Comparison of ENCODE assay signal across 9 cellular contexts in the genomic region with DNA sequence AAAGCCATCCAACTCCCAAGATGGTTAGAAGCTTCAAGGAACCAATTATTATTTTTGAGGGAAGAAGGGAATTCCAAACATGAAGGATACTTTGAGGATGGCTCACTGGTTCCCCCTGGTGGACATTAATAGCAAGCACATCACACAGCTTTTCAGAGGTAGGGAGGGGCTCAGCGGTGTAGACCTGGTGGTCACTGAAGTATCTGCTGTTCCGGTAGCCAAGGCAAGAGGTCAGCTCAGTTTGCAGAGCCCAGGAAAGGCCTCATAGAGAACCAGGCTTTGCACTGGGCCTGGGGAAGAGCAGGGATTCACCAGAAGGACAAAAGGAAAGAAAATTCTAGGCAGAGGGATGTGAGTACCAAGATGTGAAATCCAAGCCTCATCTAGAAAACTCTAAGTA.
A peak's percentile ranks its signal among the peaks of the same experiment; 100 is the strongest.
DNase-seq lines count a peak whose midpoint lies in the region; ATAC-seq and TF ChIP-seq lines count a peak whose summit lies in the region.
"Had no signal": no experiment of that assay in that cellular context is flagged by ENCODE, and none has a peak within 500 bp of the region (broad histone marks: within the 10 kb centered on the region; RNA-seq: fewer than 3 reads in every experiment).

No MANE protein-coding gene starts in this region.

- no peaks in the 10 kb centered on the region for H3F3A ChIP-seq in PC-3 (ENCODE audit: low read length, unreplicated experiment)

- H2BK12ac ChIP-seq in H9 (ENCODE audit: insufficient read length, low read depth, low read length), result no peak overlapping the region

- H3K36me3 ChIP-seq in PC-3 (ENCODE audit: low read depth, low read length), result no peaks in the 10 kb centered on the region
- no peaks in the 10 kb centered on the region for H3K36me3 ChIP-seq in ovary

- TF ChIP-seq EP300 in ovary (IDR thresholded peaks at IDR 0.05), result no peak

- no peak overlapping the region; a peak in 1 of 7 replicates for H3K27ac Mint-ChIP-seq in H9

- H4K91ac ChIP-seq in H9 (ENCODE audit: insufficient read length, low read depth, low read length), result no peak overlapping the region

- H4K8ac ChIP-seq in H9 (replicated peaks; ENCODE audit: insufficient read length, low read depth, low read length), result no peak overlapping the region

- H3K4ac ChIP-seq in H9 (ENCODE audit: low read depth, low read length), result no peak overlapping the region

- H3K79me2 ChIP-seq in H9 (ENCODE audit: insufficient read depth, low read length) (no peaks in the 10 kb centered on the region), PC-3 (ENCODE audit: low read length) (no peaks in the 10 kb centered on the region)

- H3K9me3 ChIP-seq in H9 (ENCODE audit: control insufficient read depth, low read depth, low read length), result no peaks in the 10 kb centered on the region
- no peaks in the 10 kb centered on the region for H3K9me3 ChIP-seq in PC-3 (ENCODE audit: low read length)
- H3K9me3 ChIP-seq in ovary, result no peaks in the 10 kb centered on the region

- no TSS peak for BruUV-seq in PC-3 (replicated peaks; lab: Mats Ljungman, UMichigan)

- H3K56ac ChIP-seq in H9 (ENCODE audit: insufficient read length, low read depth, low read length), result no peak overlapping the region

- no peak overlapping the region for H3T11ph ChIP-seq in H9 (ENCODE audit: low read length)

- peaks cover 0 to 5% of the 10 kb centered on the region in 2 experiments; a peak in 1 of 5 replicates for H3K9me3 Mint-ChIP-seq in H9

- H3K4me1 Mint-ChIP-seq in H9, result peaks cover 25 to 30% of the 10 kb centered on the region in 2 experiments

- H3K18ac ChIP-seq in H9 (ENCODE audit: insufficient read length, low read depth, low read length), result no peak overlapping the region

- no peaks in the 10 kb centered on the region for H3K79me1 ChIP-seq in H9 (ENCODE audit: insufficient read depth, low read depth, low read length, poor library complexity, severe bottlenecking)

- no peak for TF ChIP-seq POLR2A in ovary (IDR thresholded peaks at IDR 0.05)

- no peak overlapping the region for H3K4me2 ChIP-seq in H9 (ENCODE audit: insufficient read depth, insufficient read length, low read length)
- H3K4me2 ChIP-seq in PC-3 (ENCODE audit: low read length), result no peak overlapping the region

- no peak overlapping the region for H3K14ac ChIP-seq in H9 (ENCODE audit: insufficient read depth, low read length)

- H4K5ac ChIP-seq in H9 (ENCODE audit: insufficient read length, low read depth, low read length), result no peak overlapping the region

- H3K4me1 ChIP-seq in H9 (ENCODE audit: insufficient read depth, low read length) (peaks cover 2% of the 10 kb centered on the region; the same call in 1 of the 2 replicates), PC-3 (ENCODE audit: insufficient read depth, low read length) (peaks cover 21% of the 10 kb centered on the region), ovary (ENCODE audit: insufficient read depth) (no peaks in the 10 kb centered on the region)

- H3K23ac ChIP-seq in H9 (ENCODE audit: insufficient read length, low read depth, low read length), result no peak overlapping the region

- intact Hi-C loops in PC-3 (cut with micrococcal nuclease), result loop anchor here (1.0 to 5.0 kb wide), 6 partner anchors 17 to 638 kb away; no protein-coding TSS in a partner anchor
- intact Hi-C loops in ovary (cut with DNase I), result loop anchor here in 1 of 4 donors (10.0 kb wide), 1 partner anchor 825 kb away; no protein-coding TSS in a partner anchor

- H3K27me3 ChIP-seq in H9 (ENCODE audit: insufficient read depth, low read length) (no peaks in the 10 kb centered on the region), PC-3 (ENCODE audit: low read length) (no peaks in the 10 kb centered on the region), ovary (no peaks in the 10 kb centered on the region)

- H4K20me1 ChIP-seq in H9 (ENCODE audit: control insufficient read depth, insufficient read depth, insufficient read length), result no peaks in the 10 kb centered on the region
- H4K20me1 ChIP-seq in PC-3 (ENCODE audit: low read length), result no peaks in the 10 kb centered on the region

- WGBS in H9 (ENCODE audit: extremely low coverage, insufficient read length, low lambda C conversion rate), result no CpG with 5 or more reads among the region's 2 CpGs
- 0 to 12% (median 3%) methylated on average over 2 of the region's 2 CpGs for WGBS in ovary, 3 donors

- H3K36me3 Mint-ChIP-seq in H9 (ENCODE audit: insufficient read depth in 1 of 3, low read depth in 3 of 3), result peaks cover 0 to 4% (median 0%) of the 10 kb centered on the region in 3 experiments; a peak in 2 of 7 replicates

- CTCF ChIA-PET in PC-3 (lab: Charles Lee), result interaction anchor here (0.5 to 2.1 kb wide), 5 partner anchors 12 to 614 kb away, joined by 4 to 18 read pairs (median 6); no protein-coding TSS in a partner anchor

- H3K4me3 Mint-ChIP-seq in H9, result no peak overlapping the region; a peak in 1 of 5 replicates

- H3K27ac ChIP-seq in H9 (ENCODE audit: insufficient read length, low read depth, low read length) (no peak overlapping the region), PC-3 (ENCODE audit: low read length) (no peak overlapping the region), ovary (no peak overlapping the region)
- H3K27ac ChIP-seq: skin epidermis had no signal

- H2AK5ac ChIP-seq in H9 (ENCODE audit: insufficient read length, low read length), result no peak overlapping the region

- DNase-seq in DMS 273 (lab: John Stamatoyannopoulos, UW; ENCODE audit: unreplicated experiment) (peak; percentile 58), DMS 273 treated with DMSO at 0.1 percent for 48 hours (lab: John Stamatoyannopoulos, UW) (no peak), H9 (peak; percentile 85), PC-3 (peak; percentile 80), epithelial cell of proximal tubule (ENCODE audit: low read depth) (no peak), ovary (no peak), ureter (ENCODE audit: low spot score) (no peak)

- H2BK15ac ChIP-seq in H9 (ENCODE audit: low read depth, low read length), result no peak overlapping the region

- H3K23me2 ChIP-seq in H9 (ENCODE audit: insufficient read length, low read depth, low read length, poor library complexity, severe bottlenecking), result no peaks in the 10 kb centered on the region

- ATAC-seq in PC-3 (peak; percentile 35), HG03521 (IDR thresholded peaks at IDR 0.05; ENCODE audit: unreplicated experiment) (no peak)

- H2AFZ ChIP-seq in H9 (ENCODE audit: low read length), result no peak overlapping the region
- H2AFZ ChIP-seq in PC-3 (ENCODE audit: low read length), result no peak overlapping the region

- TF ChIP-seq CTCF in H9 (conservative IDR thresholded peaks at IDR 0.05) (peak; percentile 97), PC-3 (conservative IDR thresholded peaks at IDR 0.05; ENCODE audit: low read depth, low read length) (peak; percentile 97), epithelial cell of proximal tubule (conservative IDR thresholded peaks at IDR 0.05; ENCODE audit: low read depth, low read length) (peak; percentile 97), ovary (IDR thresholded peaks at IDR 0.05) (peak in 2 of 3 donors; percentile 18 to 28)

- no peaks in the 10 kb centered on the region; the same call in 1 of the 2 replicates for H3K27me3 Mint-ChIP-seq in H9 (ENCODE audit: low read depth)

- POLR2A ChIA-PET in PC-3 (lab: Charles Lee; ENCODE audit: unreplicated experiment), result no interaction called here

- H3K9ac ChIP-seq in H9 (ENCODE audit: extremely low read depth, insufficient read length, low read length), result no peak overlapping the region
- no peak overlapping the region for H3K9ac ChIP-seq in PC-3 (ENCODE audit: low read length)

- H2BK5ac ChIP-seq in H9 (ENCODE audit: insufficient read length, low read length), result no peak overlapping the region

- no peaks in the 10 kb centered on the region for H3K9me2 ChIP-seq in PC-3 (replicated peaks; ENCODE audit: low read length)

- no peak overlapping the region for H2BK20ac ChIP-seq in H9 (ENCODE audit: low read depth, low read length, poor library complexity, severe bottlenecking)

- no peak overlapping the region for H2BK120ac ChIP-seq in H9 (ENCODE audit: low read depth, low read length, poor library complexity, severe bottlenecking)

- H3K4me3 ChIP-seq in PC-3 (ENCODE audit: low read length), result no peak overlapping the region
- H3K4me3 ChIP-seq in epithelial cell of proximal tubule (ENCODE audit: low read depth, low read length), result no peak overlapping the region
- H3K4me3 ChIP-seq in ovary, result no peak overlapping the region
- H3K4me3 ChIP-seq: skin epidermis had no signal

Comparison
In these comparisons a context has a peak if more than half of its experiments do, and no peak if none do; other contexts are left out.
1. DNase-seq: peak in DMS 273 (single experiment), H9 (single experiment) and PC-3 (single experiment); none in DMS 273 treated with DMSO at 0.1 percent for 48 hours (single experiment), epithelial cell of proximal tubule (single experiment), ovary (0 of 5) and ureter (single experiment).
2. CTCF ChIP-seq: peak in every context shown above with its lines; median percentile 97 in H9; 97 in PC-3; 97 in epithelial cell of proximal tubule; 23 in ovary.